In genomic region chr2:229921892-229922448, GRCh38 we compare ENCODE assay signal across 8 cellular contexts. TPM values are rescaled to one million over a fixed set of nuclear protein-coding genes. Genes with fewer than 3 reads are reported as not detected.
A peak's percentile ranks its signal among the peaks of the same experiment; 100 is the strongest.
DNase-seq lines count a peak whose midpoint lies in the region; ATAC-seq and TF ChIP-seq lines count a peak whose summit lies in the region.

Gene TRIP12 (minus strand): TSS chr2:229922009. CDS start chr2:229880079, 41,930 bp downstream.

- peak; percentile 67 for ATAC-seq in HG02870 (IDR thresholded peaks at IDR 0.05; ENCODE audit: unreplicated experiment)
- ATAC-seq in T-helper 17 cell = peak; percentile 81

- H3K4me1 ChIP-seq in right atrium auricular region = peaks cover 0 to 27% of the 10 kb centered on the region in 2 donors
- no peaks in the 10 kb centered on the region for H3K4me1 ChIP-seq in uterus

- H3K27ac ChIP-seq in angular gyrus (ENCODE audit: low read depth, low read length) = peak within 1 kb of the TSS; percentile 97
- peak within 1 kb of the TSS; percentile 98 to 99 for H3K27ac ChIP-seq in right atrium auricular region
- H3K27ac ChIP-seq in uterus = peak within 1 kb of the TSS; percentile 93 to 99

- H3K9me3 ChIP-seq in T-helper 17 cell (ENCODE audit: control insufficient read depth, low read length, poor library complexity, severe bottlenecking) = no peaks in the 10 kb centered on the region
- no peaks in the 10 kb centered on the region for H3K9me3 ChIP-seq in right atrium auricular region
- H3K9me3 ChIP-seq in uterus = no peaks in the 10 kb centered on the region

- no peaks in the 10 kb centered on the region for H3K27me3 ChIP-seq in right atrium auricular region
- H3K27me3 ChIP-seq in uterus = no peaks in the 10 kb centered on the region

- H3K36me3 Mint-ChIP-seq in T-helper 17 cell (ENCODE audit: low read depth) = peaks cover 5% of the 10 kb centered on the region

- peak; percentile 91 for DNase-seq in GM13977 (ENCODE audit: low spot score)
- peak; percentile 88 for DNase-seq in NCI-H1694 treated with DMSO at 0.1 percent for 48 hours (lab: John Stamatoyannopoulos, UW)
- peak; percentile 79 to 82 (median 80) for DNase-seq in T-helper 17 cell
- DNase-seq in right atrium auricular region (ENCODE audit: low spot score) = peak; percentile 90
- DNase-seq in pulmonary artery endothelial cell (ENCODE audit: low read depth, low spot score) = peak; percentile 94
- peak; percentile 89 to 94 for DNase-seq in uterus

- TF ChIP-seq CTCF in GM13977 (IDR thresholded peaks at IDR 0.05; ENCODE audit: extremely low read depth, insufficient read depth, missing control alignments) = no peak
- no peak for TF ChIP-seq CTCF in right atrium auricular region (IDR thresholded peaks at IDR 0.05)
- TF ChIP-seq CTCF in uterus (IDR thresholded peaks at IDR 0.05) = no peak

- in situ Hi-C loops in GM13977 (cut with MboI; ENCODE audit: low pct_unique_long_range_greater_than_20kb, low sequenced_read_pairs, unreplicated experiment) = no loop called here

- peak within 1 kb of the TSS; percentile 98 for H3K4me3 Mint-ChIP-seq in T-helper 17 cell

- H3K27ac Mint-ChIP-seq in T-helper 17 cell = peak within 1 kb of the TSS; percentile 99

- peak in 1 of 2 donors; percentile 48 for TF ChIP-seq POLR2A in uterus (IDR thresholded peaks at IDR 0.05)

- intact Hi-C loops in uterus (cut with DNase I; ENCODE audit: low total_unique reads) = no loop called here

- no peaks in the 10 kb centered on the region for H3K27me3 Mint-ChIP-seq in T-helper 17 cell

- peak within 1 kb of the TSS; percentile 92 to 98 for H3K4me3 ChIP-seq in right atrium auricular region
- peak within 1 kb of the TSS; percentile 63 to 95 for H3K4me3 ChIP-seq in uterus

- H3K4me1 Mint-ChIP-seq in T-helper 17 cell = peaks cover 36% of the 10 kb centered on the region

- H3K36me3 ChIP-seq in right atrium auricular region = no peaks in the 10 kb centered on the region
- H3K36me3 ChIP-seq in uterus = no peaks in the 10 kb centered on the region

RNA-seq across cellular contexts. Expression of gene TRIP12, which starts in this region (rescaled TPM):
- total RNA-seq in T-helper 17 cell (100 to 1,000 TPM; 179 to 202 TPM), right atrium auricular region (100 to 1,000 TPM in 1 of 2 donors, 10 to 100 TPM in 1; 94.8 to 107 TPM), pulmonary artery endothelial cell (258 and 340 TPM in 2 replicates), uterus (100 to 1,000 TPM in 3 of 4 donors, 10 to 100 TPM in 1; 77.1 to 255 (median 197) TPM)

Comparison
In these comparisons a context has a peak if more than half of its experiments do, and no peak if none do; other contexts are left out.
1. Peak in every context shown above with its lines: DNase-seq, ATAC-seq, H3K4me3 ChIP-seq and H3K27ac ChIP-seq.